11 cellular contexts compared by ENCODE assay signal in the genomic region with DNA sequence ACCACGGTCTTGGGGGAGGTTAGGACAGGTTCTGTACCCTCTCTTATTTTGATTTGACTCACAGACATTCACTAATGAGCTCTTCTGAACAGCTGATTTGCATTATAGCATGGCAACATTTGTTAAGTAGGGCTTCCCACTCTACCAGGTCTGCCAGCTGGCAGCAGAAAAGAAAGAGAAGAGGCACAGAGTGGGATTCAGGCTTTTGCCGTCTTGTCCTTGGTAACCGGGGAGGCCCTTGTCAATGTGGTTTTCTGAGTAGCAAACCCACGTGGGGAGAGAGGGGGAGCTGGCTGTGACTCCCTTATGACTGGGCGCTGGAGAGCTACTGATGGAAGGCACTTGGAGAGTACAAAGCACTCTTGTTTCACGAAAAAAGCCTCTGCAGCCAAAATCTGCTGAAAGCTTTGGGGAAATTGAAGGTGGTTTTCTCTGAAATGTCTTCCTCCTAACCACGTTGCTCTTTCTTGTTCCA.
DNase-seq lines count a peak whose midpoint lies in the region; ATAC-seq and TF ChIP-seq lines count a peak whose summit lies in the region.
"Had no signal": no experiment of that assay in that cellular context is flagged by ENCODE, and none has a peak within 500 bp of the region (broad histone marks: within the 10 kb centered on the region; RNA-seq: fewer than 3 reads in every experiment).

No MANE protein-coding gene starts in this region.

- H3K27me3 ChIP-seq in ovary (no peaks in the 10 kb centered on the region), HAP-1 (ENCODE audit: low read depth) (no peaks in the 10 kb centered on the region)

- TF ChIP-seq EP300 in ovary (IDR thresholded peaks at IDR 0.05), result no peak

- in situ Hi-C loops in astrocyte of the spinal cord (cut with HindIII; ENCODE audit: low sequenced_read_pairs) (no loop called here), HAP-1 (cut with MboI; ENCODE audit: low sequenced_read_pairs) (no loop called here)

- peak overlapping the region in 1 of 2 donors; percentile 45 for H3K27ac ChIP-seq in ovary
- H3K27ac ChIP-seq: PC-9 had no signal

- no peak for TF ChIP-seq POLR2A in ovary (IDR thresholded peaks at IDR 0.05)

- H3K4me3 ChIP-seq in astrocyte of the spinal cord (ENCODE audit: low read depth, low read length), result no peak overlapping the region
- H3K4me3 ChIP-seq in ovary, result no peak overlapping the region
- H3K4me3 ChIP-seq in HAP-1, result no peak overlapping the region
- H3K4me3 ChIP-seq: K562, PC-9 had no signal

- no peak for TF ChIP-seq CTCF in astrocyte of the spinal cord (IDR thresholded peaks at IDR 0.05; ENCODE audit: low read depth, low read length)
- no peak for TF ChIP-seq CTCF in ovary (IDR thresholded peaks at IDR 0.05)

- WGBS in ovary, 3 donors, result 8 to 15% (median 10%) methylated on average over 7 of the region's 7 CpGs

- no peaks in the 10 kb centered on the region for H3K9me3 ChIP-seq in ovary
- no peaks in the 10 kb centered on the region for H3K9me3 ChIP-seq in HAP-1

- H3K4me1 ChIP-seq in ovary (ENCODE audit: insufficient read depth) (peaks cover 6% of the 10 kb centered on the region), HAP-1 (no peaks in the 10 kb centered on the region; the same call in 1 of the 2 replicates)

- DNase-seq in astrocyte of the spinal cord (ENCODE audit: low read depth, low spot score) (peak; percentile 83), ovary (peak; percentile 43 to 65 (median 60)), NCI-H187 treated with DMSO at 0.1 percent for 48 hours (lab: John Stamatoyannopoulos, UW) (no peak), HAP-1 (ENCODE audit: low spot score in 2 of 2) (no peak), NCI-H2081 treated with DMSO at 0.1 percent for 48 hours (lab: John Stamatoyannopoulos, UW) (no peak)
- DNase-seq: PC-9 had no signal

- intact Hi-C loops in ovary (cut with DNase I), result no loop called here

- no peaks in the 10 kb centered on the region for H3K36me3 ChIP-seq in ovary
- H3K36me3 ChIP-seq in HAP-1 (replicated peaks), result no peaks in the 10 kb centered on the region

- ATAC-seq in GM18861 (IDR thresholded peaks at IDR 0.05; ENCODE audit: unreplicated experiment) (peak; percentile 48), HG03432 (IDR thresholded peaks at IDR 0.05; ENCODE audit: unreplicated experiment) (peak; percentile 69), HG02973 (IDR thresholded peaks at IDR 0.05; ENCODE audit: unreplicated experiment) (no peak)
- ATAC-seq: esophagus mucosa, K562 had no signal

Comparison
In these comparisons a context has a peak if more than half of its experiments do, and no peak if none do; other contexts are left out.
1. DNase-seq: peak in astrocyte of the spinal cord (single experiment) and ovary (5 of 5); none in NCI-H187 treated with DMSO at 0.1 percent for 48 hours (single experiment), HAP-1 (0 of 2) and NCI-H2081 treated with DMSO at 0.1 percent for 48 hours (single experiment).